19 cellular contexts compared by ENCODE assay signal in genomic region chr11:1744879-1745700, GRCh38. TPM values are rescaled to one million over a fixed set of nuclear protein-coding genes. Genes with fewer than 3 reads are reported as not detected.
DNase-seq lines count a peak whose midpoint lies in the region; ATAC-seq and TF ChIP-seq lines count a peak whose summit lies in the region.
"Had no signal": no experiment of that assay in that cellular context is flagged by ENCODE, and none has a peak within 500 bp of the region (broad histone marks: within the 10 kb centered on the region; RNA-seq: fewer than 3 reads in every experiment).

No MANE protein-coding gene starts in this region.

- DNase-seq in RWPE2 (ENCODE audit: low spot score) (peak; percentile 24), cerebellum (ENCODE audit: low spot score) (peak; percentile 85), left lobe of liver (ENCODE audit: low spot score) (peak; percentile 85), kidney glomerular epithelial cell (lab: John Stamatoyannopoulos, UW) (no peak)
- DNase-seq: heart left ventricle; islet precursor cell; NCI-H1694; NCI-H446; stimulated activated CD4-positive, alpha-beta T cell treated with anti-CD3 and anti-CD28 coated beads, Interleukin-4, amount 100 ng/mL, for 1 hour had no signal

- no peak for ATAC-seq in RWPE2 (ENCODE audit: low read depth)
- peak; percentile 74 for ATAC-seq in left lobe of liver
- ATAC-seq in GM19328 (IDR thresholded peaks at IDR 0.05; ENCODE audit: unreplicated experiment) = no peak
- no peak for ATAC-seq in GM21526 (IDR thresholded peaks at IDR 0.05; ENCODE audit: low FRiP score, unreplicated experiment)
- ATAC-seq in HG02884 (IDR thresholded peaks at IDR 0.05; ENCODE audit: unreplicated experiment) = no peak

- H3K27ac ChIP-seq in RWPE2 (ENCODE audit: poor library complexity, severe bottlenecking) (no peak overlapping the region), skeletal muscle tissue (ENCODE audit: low read depth, low read length) (peak overlapping the region; percentile 68)
- H3K27ac ChIP-seq: esophagus muscularis mucosa, heart left ventricle, neural progenitor cell, thoracic aorta had no signal

- peak overlapping the region in 1 of 3 donors; percentile 69 for H3K9ac ChIP-seq in skeletal muscle tissue (ENCODE audit: low read depth in 1 of 3, low read length in 3 of 3)
- H3K9ac ChIP-seq: neural progenitor cell had no signal

- H3K36me3 ChIP-seq in RWPE2 (ENCODE audit: low read depth) (no peaks in the 10 kb centered on the region), skeletal muscle tissue (ENCODE audit: control insufficient read depth in 3 of 3, insufficient read depth in 3 of 3, low read length in 3 of 3) (peaks cover 0 to 6% (median 0%) of the 10 kb centered on the region in 3 donors)
- H3K36me3 ChIP-seq: esophagus muscularis mucosa, heart left ventricle, neural progenitor cell, thoracic aorta had no signal

- TF ChIP-seq CTCF in RWPE2 (IDR thresholded peaks at IDR 0.05; ENCODE audit: poor library complexity, severe bottlenecking) = no peak

- H3K9me3 ChIP-seq in RWPE2 (ENCODE audit: severe bottlenecking) (no peaks in the 10 kb centered on the region), skeletal muscle tissue (ENCODE audit: control insufficient read depth in 3 of 3, low read length in 3 of 3) (no peaks in the 10 kb centered on the region)
- H3K9me3 ChIP-seq: esophagus muscularis mucosa, heart left ventricle, thoracic aorta had no signal

- H3K4me3 ChIP-seq in RWPE2 (ENCODE audit: severe bottlenecking) (no peak overlapping the region), skeletal muscle tissue (ENCODE audit: low read length in 3 of 3) (peak overlapping the region in 2 of 3 donors; percentile 52 to 71)
- H3K4me3 ChIP-seq: esophagus muscularis mucosa, heart left ventricle, neural progenitor cell, thoracic aorta had no signal

- peaks cover 1% of the 10 kb centered on the region for H3K4me1 ChIP-seq in RWPE2 (ENCODE audit: insufficient read depth, poor library complexity, severe bottlenecking)
- H3K4me1 ChIP-seq in skeletal muscle tissue (ENCODE audit: control insufficient read depth in 3 of 3, insufficient read depth in 3 of 3, low read length in 3 of 3) = peaks cover 33 to 60% (median 58%) of the 10 kb centered on the region in 3 donors

- H3K27me3 ChIP-seq in RWPE2 (ENCODE audit: insufficient read depth, poor library complexity, severe bottlenecking) (peaks cover 12% of the 10 kb centered on the region), skeletal muscle tissue (ENCODE audit: control insufficient read depth in 3 of 3, insufficient read depth in 3 of 3, low read length in 3 of 3) (peaks cover 0 to 6% (median 5%) of the 10 kb centered on the region in 3 donors)

RNA-seq across cellular contexts. Expression of gene IFITM10, which starts 5.3 kb away (rescaled TPM):
- 4.5 TPM for total RNA-seq in cerebellum
- total RNA-seq in left lobe of liver = 15.7 TPM
- total RNA-seq in skeletal muscle tissue = not detected

RNA-seq across cellular contexts. Expression of gene CTSD, which starts 18.6 kb away (rescaled TPM):
- total RNA-seq in cerebellum = 24.1 TPM
- total RNA-seq in left lobe of liver = 564 TPM
- 44.9 TPM for total RNA-seq in skeletal muscle tissue

RNA-seq across cellular contexts. Expression of gene KRTAP5-6, which starts 48.1 kb away (rescaled TPM):
- total RNA-seq in cerebellum (not detected), left lobe of liver (1.4 TPM), skeletal muscle tissue (not detected)
- total RNA-seq: activated CD8-positive, alpha-beta memory T cell treated with anti-CD3 and anti-CD28 coated beads for 36 hours; esophagus muscularis mucosa; heart left ventricle; M059J; mononuclear cell; thoracic aorta had no signal

Comparison
In these comparisons a context has a peak if more than half of its experiments do, and no peak if none do; other contexts are left out.
1. RNA of gene CTSD, which starts 18.6 kb away (total RNA-seq): 564 TPM in left lobe of liver (single experiment); 44.9 TPM in skeletal muscle tissue (single experiment) and 24.1 TPM in cerebellum (single experiment); every median in the first group is over 10 times any median in the second.